Comparison of ENCODE assay signal across 8 cellular contexts in genomic region chr9:125745682-125746016, GRCh38. TPM values are rescaled to one million over a fixed set of nuclear protein-coding genes. Genes with fewer than 3 reads are reported as not detected.
DNase-seq lines count a peak whose midpoint lies in the region; TF ChIP-seq lines count a peak whose summit lies in the region.

No MANE protein-coding gene starts in this region.

- no peak overlapping the region for H3K27ac ChIP-seq in cardiac muscle cell
- H3K27ac ChIP-seq in brain microvascular endothelial cell: no peak overlapping the region
- H3K27ac ChIP-seq in mesodermal cell (ENCODE audit: low read depth, low read length, severe bottlenecking): no peak overlapping the region
- peak overlapping the region; percentile 91 for H3K27ac ChIP-seq in vagina

- intact Hi-C loops in cardiac septum (cut with DNase I): loop anchor here (2.0 to 10.0 kb wide), 2 partner anchors 143 to 479 kb away; no protein-coding TSS in a partner anchor
- intact Hi-C loops in vagina (cut with DNase I): loop anchor here (5.0 to 10.0 kb wide), 2 partner anchors 97 to 139 kb away; no protein-coding TSS in a partner anchor

- in situ Hi-C loops in brain microvascular endothelial cell (cut with HindIII; ENCODE audit: low pct_ligation_motif_present, low sequenced_read_pairs): no loop called here

- DNase-seq in cardiac muscle cell (ENCODE audit: low read depth in 1 of 2, low spot score in 1 of 2) (no peak), cardiac septum (ENCODE audit: low spot score) (no peak), brain microvascular endothelial cell (no peak), vagina (ENCODE audit: extremely low spot score in 2 of 2) (no peak), HPDE6-E6E7 (ENCODE audit: extremely low spot score) (no peak), 8988T (no peak), T-helper 9 cell (no peak)

- H3K9me3 ChIP-seq in cardiac muscle cell (ENCODE audit: low read depth) (no peaks in the 10 kb centered on the region), mesodermal cell (ENCODE audit: control insufficient read depth, low read length) (no peaks in the 10 kb centered on the region), vagina (no peaks in the 10 kb centered on the region)

- TF ChIP-seq CTCF in cardiac muscle cell (IDR thresholded peaks at IDR 0.05; ENCODE audit: low read depth, low read length): no peak
- no peak for TF ChIP-seq CTCF in brain microvascular endothelial cell (IDR thresholded peaks at IDR 0.05; ENCODE audit: low read depth, low read length, missing control alignments)
- TF ChIP-seq CTCF in vagina (IDR thresholded peaks at IDR 0.05): no peak

- H3K27me3 ChIP-seq in cardiac muscle cell (no peaks in the 10 kb centered on the region), brain microvascular endothelial cell (replicated peaks) (no peaks in the 10 kb centered on the region), vagina (no peaks in the 10 kb centered on the region)

- 56 to 63% methylated on average over 6 of the region's 6 CpGs for WGBS in mesodermal cell (ENCODE audit: insufficient coverage in 2 of 2), 2 experiments

- TF ChIP-seq POLR2A in vagina (IDR thresholded peaks at IDR 0.05): no peak

- H3K36me3 ChIP-seq in cardiac muscle cell (no peaks in the 10 kb centered on the region), brain microvascular endothelial cell (replicated peaks) (no peaks in the 10 kb centered on the region), mesodermal cell (ENCODE audit: control insufficient read depth, insufficient read depth, low read length) (peaks cover 10% of the 10 kb centered on the region), vagina (no peaks in the 10 kb centered on the region)

- peaks cover 7% of the 10 kb centered on the region for H3K4me1 ChIP-seq in cardiac muscle cell (ENCODE audit: low read depth)
- H3K4me1 ChIP-seq in mesodermal cell (ENCODE audit: control insufficient read depth, insufficient read depth, low read length, poor library complexity, severe bottlenecking): peaks cover 5% of the 10 kb centered on the region
- H3K4me1 ChIP-seq in vagina: peaks cover 13% of the 10 kb centered on the region

- peak overlapping the region; percentile 41 for H3K4me3 ChIP-seq in cardiac muscle cell
- peak overlapping the region; percentile 71 for H3K4me3 ChIP-seq in brain microvascular endothelial cell (ENCODE audit: low read depth, low read length)
- H3K4me3 ChIP-seq in mesodermal cell (ENCODE audit: extremely low read depth, insufficient read depth, low read length, poor library complexity, severe bottlenecking): peak overlapping the region; percentile 42
- H3K4me3 ChIP-seq in vagina: peak overlapping the region; percentile 70 to 76

RNA-seq across cellular contexts. Expression of gene PBX3, which starts 1.5 kb away (rescaled TPM):
- total RNA-seq in cardiac muscle cell (134 and 293 TPM in 2 replicates), cardiac septum (56.2 TPM), vagina (82.3 TPM)
- polyA plus RNA-seq in cardiac muscle cell: 133 and 159 TPM in 2 replicates
- 61.6 TPM for polyA plus RNA-seq in mesodermal cell (2013, experiment 1 of 2)
- polyA plus RNA-seq in mesodermal cell (2013, experiment 2 of 2): 60.1 TPM

RNA-seq across cellular contexts. Expression of gene MAPKAP1, which starts 38.6 kb away (rescaled TPM):
- total RNA-seq in cardiac muscle cell: 85.6 and 103 TPM in 2 replicates
- polyA plus RNA-seq in cardiac muscle cell: 66.7 TPM in 2 replicates
- 96.2 TPM for total RNA-seq in cardiac septum
- polyA plus RNA-seq in mesodermal cell (2013, experiment 1 of 2): 86.4 TPM
- 74.2 TPM for polyA plus RNA-seq in mesodermal cell (2013, experiment 2 of 2)
- 70.7 TPM for total RNA-seq in vagina
